In genomic region chr13:40874138-40874776, GRCh38 we compare ENCODE assay signal across 20 cellular contexts.
DNase-seq lines count a peak whose midpoint lies in the region; ATAC-seq, FAIRE-seq and TF ChIP-seq lines count a peak whose summit lies in the region.
"Had no signal": no experiment of that assay in that cellular context is flagged by ENCODE, and none has a peak within 500 bp of the region (broad histone marks: within the 10 kb centered on the region; RNA-seq: fewer than 3 reads in every experiment).

No MANE protein-coding gene starts in this region.

- H3K9ac ChIP-seq in MM.1S (ENCODE audit: low read length): no peak overlapping the region
- H3K9ac ChIP-seq in H1 (replicated peaks in 1 of 4; ENCODE audit: extremely low read depth in 1 of 4, low read depth in 3 of 4, low read length in 3 of 4): no peak overlapping the region
- H3K9ac ChIP-seq in subcutaneous abdominal adipose tissue (ENCODE audit: low read length in 5 of 5): no peak overlapping the region

- H3K9me2 ChIP-seq in MM.1S (replicated peaks; ENCODE audit: insufficient read depth, low read length): no peaks in the 10 kb centered on the region

- H2BK15ac ChIP-seq in H1 (ENCODE audit: low read length): no peak overlapping the region

- H4K91ac ChIP-seq in H1 (replicated peaks; ENCODE audit: insufficient read length, low read length): no peak overlapping the region

- TF ChIP-seq RAD21 in H1 (IDR thresholded peaks at IDR 0.05 in 1 of 2, conservative IDR thresholded peaks at IDR 0.05 in 1 of 2; ENCODE audit: low read depth in 2 of 2, low read length in 2 of 2): no peak

- H3K27ac ChIP-seq in MM.1S (ENCODE audit: low read length): no peak overlapping the region
- H3K27ac ChIP-seq in H1 (ENCODE audit: low read depth, low read length): no peak overlapping the region
- H3K27ac ChIP-seq in subcutaneous abdominal adipose tissue (ENCODE audit: low read depth, low read length): no peak overlapping the region
- H3K27ac ChIP-seq: SK-N-MC, tibial nerve had no signal

- peak in 1 of 2 experiments; percentile 86; a peak in 1 of 3 replicates for TF ChIP-seq EP300 in H1 (IDR thresholded peaks at IDR 0.05; ENCODE audit: borderline replicate concordance in 1 of 2, low read depth in 2 of 2, low read length in 2 of 2)

- no peak for FAIRE-seq in H1 (lab: Jason Lieb, UNC)

- no peak overlapping the region for H3K23ac ChIP-seq in H1 (ENCODE audit: insufficient read length)

- H3K79me2 ChIP-seq in MM.1S (ENCODE audit: low read length) (no peaks in the 10 kb centered on the region), H1 (ENCODE audit: control insufficient read depth in 1 of 2, insufficient read depth in 2 of 2, low read length in 2 of 2) (no peaks in the 10 kb centered on the region)

- H2BK120ac ChIP-seq in H1 (replicated peaks; ENCODE audit: low read depth, low read length): no peak overlapping the region

- no peaks in the 10 kb centered on the region for H3K9me3 ChIP-seq in MM.1S (replicated peaks; ENCODE audit: insufficient read depth, low read length)
- peaks cover 22 to 32% of the 10 kb centered on the region in 2 experiments; a peak in 3 of 4 replicates for H3K9me3 ChIP-seq in H1 (ENCODE audit: insufficient read depth in 2 of 2, low read depth in 1 of 2, low read length in 1 of 2)
- H3K9me3 ChIP-seq in subcutaneous abdominal adipose tissue (ENCODE audit: control insufficient read depth in 5 of 5, low read length in 5 of 5): peaks cover 23 to 63% (median 43%) of the 10 kb centered on the region in 5 donors

- no peak for ATAC-seq in HG03469 (IDR thresholded peaks at IDR 0.05; ENCODE audit: unreplicated experiment)
- ATAC-seq: left cardiac atrium, WTC11 had no signal

- H2AFZ ChIP-seq in MM.1S (ENCODE audit: low read length): no peak overlapping the region
- no peak overlapping the region for H2AFZ ChIP-seq in H1 (ENCODE audit: low read length)

- no peaks in the 10 kb centered on the region for H3K79me1 ChIP-seq in H1 (ENCODE audit: low read depth, low read length)

- no peaks in the 10 kb centered on the region for H4K20me1 ChIP-seq in MM.1S (ENCODE audit: insufficient read depth, low read length)
- H4K20me1 ChIP-seq in H1 (replicated peaks in 1 of 2; ENCODE audit: control insufficient read depth in 1 of 2, insufficient read depth in 2 of 2, low read length in 2 of 2): no peaks in the 10 kb centered on the region

- H2BK5ac ChIP-seq in H1 (ENCODE audit: low read depth, low read length): no peak overlapping the region

- H4K8ac ChIP-seq in H1 (ENCODE audit: extremely low read depth, insufficient read depth, low read length): no peak overlapping the region

- no peak overlapping the region for H3K4me2 ChIP-seq in MM.1S (ENCODE audit: low read depth, low read length)
- no peak overlapping the region for H3K4me2 ChIP-seq in H1 (ENCODE audit: insufficient read depth in 1 of 2, low read depth in 2 of 2, low read length in 2 of 2)

- no peak overlapping the region for H3K56ac ChIP-seq in H1 (replicated peaks; ENCODE audit: insufficient read length, low read depth, low read length)

- H3F3A ChIP-seq in MM.1S (ENCODE audit: insufficient read depth, low read length): no peaks in the 10 kb centered on the region

- no peak overlapping the region for H2BK20ac ChIP-seq in H1 (ENCODE audit: low read length)

- no peak overlapping the region for H4K5ac ChIP-seq in H1 (ENCODE audit: insufficient read length, low read depth, low read length)

- H2AK5ac ChIP-seq in H1 (ENCODE audit: low read depth, low read length): no peak overlapping the region

- H3K27me3 ChIP-seq in MM.1S (replicated peaks; ENCODE audit: insufficient read depth, low read length) (no peaks in the 10 kb centered on the region), H1 (replicated peaks in 1 of 4; ENCODE audit: control insufficient read depth in 3 of 4, extremely low read depth in 1 of 4, insufficient read depth in 3 of 4, low read length in 3 of 4) (no peaks in the 10 kb centered on the region), subcutaneous abdominal adipose tissue (ENCODE audit: control insufficient read depth in 5 of 5, insufficient read depth in 4 of 5, low read length in 5 of 5) (no peaks in the 10 kb centered on the region)
- H3K27me3 ChIP-seq: tibial nerve had no signal

- H3K14ac ChIP-seq in H1 (ENCODE audit: insufficient read length): no peak overlapping the region

- POLR2A ChIA-PET in H1 (lab: Charles Lee; ENCODE audit: partially characterized antibody): no interaction called here

- peak; percentile 16 for DNase-seq in MM.1S
- peak; percentile 34 for DNase-seq in SIG-M5 (lab: John Stamatoyannopoulos, UW)
- DNase-seq in H1 (ENCODE audit: low read depth in 1 of 2, low spot score in 2 of 2): no peak
- DNase-seq in RPMI8226: no peak
- DNase-seq in SHP77 treated with DMSO at 0.1 percent for 48 hours (lab: John Stamatoyannopoulos, UW): no peak
- DNase-seq: activated CD4-positive, alpha-beta T cell treated with anti-CD3 and anti-CD28 coated beads, Interleukin-2, amount 50 U/mL, for 48 hours; activated gamma-delta T cell; activated T-cell treated with anti-CD3 and anti-CD28 coated beads for 4 hours; amygdala; effector CD4-positive, alpha-beta T cell; left cardiac atrium; NCI-H187; NCI-H345; stimulated activated CD4-positive, alpha-beta T cell treated with anti-CD3 and anti-CD28 coated beads, Interleukin-1b, Interleukin-23, amount 100 ng/mL, for 48 hours; stimulated activated naive CD4-positive, alpha-beta T cell treated with Interleukin-2 at 50 U/mL for 16 hours had no signal

- no peak overlapping the region for H3K4ac ChIP-seq in H1 (replicated peaks; ENCODE audit: insufficient read length, low read depth, low read length)

- 85% methylated on average over 5 of the region's 5 CpGs; no CpG with 5 or more reads in 1 of the 2 experiments for WGBS in H1 (ENCODE audit: extremely low coverage in 1 of 2, insufficient coverage in 1 of 2, insufficient read length in 1 of 2, insufficient replicate concordance in 2 of 2, low coverage in 1 of 2, low lambda C conversion rate in 2 of 2, missing lambda C conversion rate in 1 of 2), 2 experiments

- TF ChIP-seq POLR2A in H1 (IDR thresholded peaks at IDR 0.05; ENCODE audit: control extremely low read depth in 1 of 2, low read depth in 2 of 2, low read length in 2 of 2): no peak

- H3K36me3 ChIP-seq in MM.1S (replicated peaks; ENCODE audit: insufficient read depth, low read length) (no peaks in the 10 kb centered on the region), H1 (ENCODE audit: control insufficient read depth in 2 of 4, insufficient read depth in 4 of 4, low read length in 3 of 4) (peaks cover 0 to 3% (median 0%) of the 10 kb centered on the region in 4 experiments; a peak in 1 of 8 replicates), subcutaneous abdominal adipose tissue (ENCODE audit: control insufficient read depth in 5 of 5, insufficient read depth in 5 of 5, low read length in 5 of 5) (peaks cover 6 to 35% (median 21%) of the 10 kb centered on the region in 5 donors)

- TF ChIP-seq CTCF in MM.1S (IDR thresholded peaks at IDR 0.05; ENCODE audit: low read length) (no peak), H1 (IDR thresholded peaks at IDR 0.05; ENCODE audit: control extremely low read depth in 1 of 3, insufficient read depth in 1 of 3, low read depth in 1 of 3, low read length in 3 of 3) (no peak)

- CTCF ChIA-PET in H1 (lab: Charles Lee; ENCODE audit: partially characterized antibody): no interaction called here

- no peak overlapping the region for H3K18ac ChIP-seq in H1 (ENCODE audit: extremely low read depth, low read length)

- no peak overlapping the region for H2BK12ac ChIP-seq in H1 (ENCODE audit: low read depth, low read length)

- H3K4me3 ChIP-seq in MM.1S (ENCODE audit: low read length) (no peak overlapping the region), H1 (ENCODE audit: extremely low read depth in 1 of 4, insufficient read depth in 2 of 4, low read depth in 3 of 4, low read length in 4 of 4) (no peak overlapping the region), subcutaneous abdominal adipose tissue (ENCODE audit: low read depth in 1 of 5, low read length in 5 of 5) (peak overlapping the region in 4 of 5 donors; percentile 22 to 48 (median 42))
- H3K4me3 ChIP-seq: SK-N-MC, tibial nerve had no signal

- H3K4me1 ChIP-seq in MM.1S (ENCODE audit: low read length): no peaks in the 10 kb centered on the region
- no peaks in the 10 kb centered on the region for H3K4me1 ChIP-seq in H1 (replicated peaks in 1 of 4; ENCODE audit: control insufficient read depth in 3 of 4, insufficient read depth in 4 of 4, low read length in 3 of 4)
- no peaks in the 10 kb centered on the region for H3K4me1 ChIP-seq in subcutaneous abdominal adipose tissue (ENCODE audit: control insufficient read depth in 5 of 5, insufficient read depth in 5 of 5, low read length in 5 of 5)
- H3K4me1 ChIP-seq: tibial nerve had no signal

- no peaks in the 10 kb centered on the region for H3K23me2 ChIP-seq in H1 (ENCODE audit: low read depth, low read length)

TF ChIP-seq in H1, 55 proteins besides CTCF, POLR2A, EP300 and RAD21:
- TF ChIP-seq BACH1 (IDR thresholded peaks at IDR 0.05; ENCODE audit: low read length) (no peak), CHD1 (IDR thresholded peaks at IDR 0.05; ENCODE audit: low read depth, low read length) (no peak), CHD2 (IDR thresholded peaks at IDR 0.05; ENCODE audit: low read length) (no peak), ZNF274 (IDR thresholded peaks at IDR 0.05; ENCODE audit: borderline replicate concordance, extremely low read depth, low read length) (peak; percentile 66; the same call in 1 of the 2 replicates), SP1 (IDR thresholded peaks at IDR 0.05; ENCODE audit: low read depth, low read length) (no peak), SP2 (IDR thresholded peaks at IDR 0.05; ENCODE audit: low read length) (no peak), SIRT6 (IDR thresholded peaks at IDR 0.05; ENCODE audit: low read length) (no peak)

Comparison
In these comparisons a context has a peak if more than half of its experiments do, and no peak if none do; other contexts are left out.
1. DNase-seq: peak in MM.1S (single experiment) and SIG-M5 (single experiment); none in H1 (0 of 2), RPMI8226 (single experiment) and SHP77 treated with DMSO at 0.1 percent for 48 hours (single experiment).
2. H3K4me3 ChIP-seq: peak in subcutaneous abdominal adipose tissue (4 of 5); none in MM.1S (single experiment) and H1 (0 of 4).